ENCODE assay signal across 8 cellular contexts in genomic region chr15:92881838-92882696, GRCh38. TPM values are rescaled to one million over a fixed set of nuclear protein-coding genes. Genes with fewer than 3 reads are reported as not detected.
DNase-seq lines count a peak whose midpoint lies in the region; ATAC-seq and TF ChIP-seq lines count a peak whose summit lies in the region.

No MANE protein-coding gene starts in this region.

- H3K27ac Mint-ChIP-seq in natural killer cell treated with Interleukin-12 subunit alpha and Interleukin-12 subunit beta and Interleukin-15 and Interleukin-18, amount 100 ng/mL, for 72 hours, result peak overlapping the region; percentile 96 to 97

- H3F3A ChIP-seq in Loucy (ENCODE audit: low read depth), result peaks cover 4% of the 10 kb centered on the region; the same call in 1 of the 2 replicates

- H3K79me2 ChIP-seq in Loucy (ENCODE audit: insufficient read depth, low read length), result peaks cover 49% of the 10 kb centered on the region

- no peaks in the 10 kb centered on the region for H3K9me3 ChIP-seq in Loucy (ENCODE audit: insufficient read depth, low read depth, low read length)
- no peaks in the 10 kb centered on the region for H3K9me3 ChIP-seq in RWPE2 (ENCODE audit: severe bottlenecking)

- H3K4me3 ChIP-seq in H7 (ENCODE audit: insufficient read depth, low read depth, low read length) (peak overlapping the region; percentile 93), Loucy (ENCODE audit: low read length, poor library complexity, severe bottlenecking) (peak overlapping the region; percentile 73), RWPE2 (ENCODE audit: severe bottlenecking) (peak overlapping the region; percentile 95), fibroblast of pulmonary artery (replicated peaks; ENCODE audit: low read depth, low read length) (peak overlapping the region; percentile 49)

- H3K4me1 ChIP-seq in Loucy (ENCODE audit: insufficient read depth, low read length, poor library complexity, severe bottlenecking), result peaks cover 52% of the 10 kb centered on the region
- peaks cover 25% of the 10 kb centered on the region for H3K4me1 ChIP-seq in RWPE2 (ENCODE audit: insufficient read depth, poor library complexity, severe bottlenecking)

- H3K9me2 ChIP-seq in Loucy (replicated peaks; ENCODE audit: low read depth, low read length), result no peaks in the 10 kb centered on the region

- H3K27ac ChIP-seq in RWPE2 (ENCODE audit: poor library complexity, severe bottlenecking), result peak overlapping the region; percentile 89

- peak overlapping the region; percentile 81 for H3K4me2 ChIP-seq in Loucy (ENCODE audit: low read depth, low read length, poor library complexity, severe bottlenecking)

- peak overlapping the region; percentile 97 for H3K4me3 Mint-ChIP-seq in natural killer cell treated with Interleukin-12 subunit alpha and Interleukin-12 subunit beta and Interleukin-15 and Interleukin-18, amount 100 ng/mL, for 72 hours

- no peak overlapping the region for H2AFZ ChIP-seq in Loucy (ENCODE audit: low read length)

- DNase-seq in ELR (ENCODE audit: low read depth) (peak; percentile 99), H7 (peak; percentile 99), RWPE2 (ENCODE audit: low spot score) (peak; percentile 100), fibroblast of pulmonary artery (ENCODE audit: low read depth) (peak; percentile 100)
- peak; percentile 98 for DNase-seq in activated effector memory CD4-positive, alpha-beta T cell treated with Interleukin-2 at 50 U/mL for 16 hours
- DNase-seq in natural killer cell treated with Interleukin-12 subunit alpha and Interleukin-12 subunit beta and Interleukin-15 and Interleukin-18, amount 100 ng/mL, for 72 hours (ENCODE audit: low spot score), result peak; percentile 98
- peak; percentile 100 for DNase-seq in stimulated activated naive CD4-positive, alpha-beta T cell treated with Interleukin-2 at 50 U/mL for 16 hours (lab: John Stamatoyannopoulos, UW)

- ATAC-seq in RWPE2 (ENCODE audit: low read depth), result peak; percentile 94
- ATAC-seq in natural killer cell treated with Interleukin-12 subunit alpha and Interleukin-12 subunit beta and Interleukin-15 and Interleukin-18, amount 100 ng/mL, for 72 hours, result peak; percentile 98

- H3K36me3 ChIP-seq in H7 (replicated peaks; ENCODE audit: control insufficient read depth, insufficient read depth, low read length) (peaks cover 9% of the 10 kb centered on the region), Loucy (ENCODE audit: insufficient read depth, low read length) (peaks cover 20% of the 10 kb centered on the region), RWPE2 (ENCODE audit: low read depth) (peaks cover 38% of the 10 kb centered on the region)

- no peaks in the 10 kb centered on the region for H3K9me3 Mint-ChIP-seq in natural killer cell treated with Interleukin-12 subunit alpha and Interleukin-12 subunit beta and Interleukin-15 and Interleukin-18, amount 100 ng/mL, for 72 hours

- H3K36me3 Mint-ChIP-seq in natural killer cell treated with Interleukin-12 subunit alpha and Interleukin-12 subunit beta and Interleukin-15 and Interleukin-18, amount 100 ng/mL, for 72 hours, result peaks cover 30% of the 10 kb centered on the region

- H4K20me1 ChIP-seq in Loucy (ENCODE audit: insufficient read depth, low read length, poor library complexity, severe bottlenecking), result peaks cover 40% of the 10 kb centered on the region

- TF ChIP-seq CTCF in Loucy (conservative IDR thresholded peaks at IDR 0.05; ENCODE audit: low read length) (no peak), RWPE2 (IDR thresholded peaks at IDR 0.05; ENCODE audit: poor library complexity, severe bottlenecking) (no peak), fibroblast of pulmonary artery (IDR thresholded peaks at IDR 0.05; ENCODE audit: low read length, missing control alignments) (no peak)

- peaks cover 0 to 11% of the 10 kb centered on the region in 2 donors for H3K27me3 Mint-ChIP-seq in natural killer cell treated with Interleukin-12 subunit alpha and Interleukin-12 subunit beta and Interleukin-15 and Interleukin-18, amount 100 ng/mL, for 72 hours

- H3K27me3 ChIP-seq in H7 (ENCODE audit: control insufficient read depth, insufficient read depth, low read length) (no peaks in the 10 kb centered on the region), Loucy (ENCODE audit: insufficient read depth, low read length, poor library complexity, severe bottlenecking) (peaks cover 9% of the 10 kb centered on the region), RWPE2 (ENCODE audit: insufficient read depth, poor library complexity, severe bottlenecking) (no peaks in the 10 kb centered on the region)

- H3K9ac ChIP-seq in Loucy (ENCODE audit: low read depth, low read length, poor library complexity, severe bottlenecking), result peak overlapping the region; percentile 87

- peaks cover 34 to 52% of the 10 kb centered on the region in 2 donors for H3K4me1 Mint-ChIP-seq in natural killer cell treated with Interleukin-12 subunit alpha and Interleukin-12 subunit beta and Interleukin-15 and Interleukin-18, amount 100 ng/mL, for 72 hours (ENCODE audit: low read depth in 2 of 2)

RNA-seq across cellular contexts. Expression of gene CHD2, which starts 18.1 kb away (rescaled TPM):
- 29.7 and 35.5 TPM in 2 replicates for total RNA-seq in H7 (2014; rRNA removed; shearing (Covaris generic))
- total RNA-seq in natural killer cell treated with Interleukin-12 subunit alpha and Interleukin-12 subunit beta and Interleukin-15 and Interleukin-18, amount 100 ng/mL, for 72 hours, result 100 to 1,000 TPM; 177 to 180 TPM

Comparison
In these comparisons a context has a peak if more than half of its experiments do, and no peak if none do; other contexts are left out.
1. Peak in every context shown above with its lines: DNase-seq, ATAC-seq, H3K4me3 ChIP-seq and H3K27ac ChIP-seq.